Comparison of ENCODE assay signal across 1 cellular context in genomic region chr19:13795595-13796300, GRCh38.
A peak's percentile ranks its signal among the peaks of the same experiment; 100 is the strongest.
TF ChIP-seq lines count a peak whose summit lies in the region.

No MANE protein-coding gene starts in this region.

TF ChIP-seq in K562, 482 proteins besides CTCF, POLR2A, EP300 and RAD21 (continued from another document and continues in another):
- TF ChIP-seq RNF219 (CRISPR knock-in tag; IDR thresholded peaks at IDR 0.05), result no peak
- no peak for TF ChIP-seq ZNF764 (CRISPR knock-in tag; IDR thresholded peaks at IDR 0.05; ENCODE audit: low read depth)
- TF ChIP-seq CREB5 (CRISPR knock-in tag; IDR thresholded peaks at IDR 0.05), result no peak
- no peak for TF ChIP-seq RFX5 (IDR thresholded peaks at IDR 0.05; ENCODE audit: low read depth, low read length)
- 0 out of 4 replicates have a peak, but pooled peaks of 1 of the 2 experiments have one; percentile 17 for TF ChIP-seq MLLT1 (IDR thresholded peaks at IDR 0.05)
- TF ChIP-seq STAG1 (CRISPR knock-in tag; IDR thresholded peaks at IDR 0.05; ENCODE audit: borderline replicate concordance), result no peak
- no peak for TF ChIP-seq ZNF232 (CRISPR knock-in tag; IDR thresholded peaks at IDR 0.05)
- TF ChIP-seq POLR2H (tag; IDR thresholded peaks at IDR 0.05; ENCODE audit: low read depth), result no peak
- TF ChIP-seq TSHZ1 (CRISPR knock-in tag; IDR thresholded peaks at IDR 0.05), result no peak
- no peak for TF ChIP-seq SMAD4 (CRISPR knock-in tag; conservative IDR thresholded peaks at IDR 0.05)
- TF ChIP-seq ZEB2 (IDR thresholded peaks at IDR 0.05), result no peak
- no peak for TF ChIP-seq NRF1 (conservative IDR thresholded peaks at IDR 0.05 in 1 of 2, IDR thresholded peaks at IDR 0.05 in 1 of 2)
- TF ChIP-seq USF1 (CRISPR knock-in tag; IDR thresholded peaks at IDR 0.05), result no peak
- no peak for TF ChIP-seq HLTF (IDR thresholded peaks at IDR 0.05)
- TF ChIP-seq ZNF143 (CRISPR knock-in tag; IDR thresholded peaks at IDR 0.05), result no peak
- no peak for TF ChIP-seq ZNF551 (CRISPR knock-in tag; IDR thresholded peaks at IDR 0.05)
- no peak for TF ChIP-seq NFIC (IDR thresholded peaks at IDR 0.05)
- no peak for TF ChIP-seq RREB1 (CRISPR knock-in tag; IDR thresholded peaks at IDR 0.05)
- no peak for TF ChIP-seq ADNP (tag; IDR thresholded peaks at IDR 0.05)
- no peak for TF ChIP-seq SRSF3 (IDR thresholded peaks at IDR 0.05; ENCODE audit: insufficient read depth, low read length)
- no peak for TF ChIP-seq MCM5 (IDR thresholded peaks at IDR 0.05; ENCODE audit: low read depth)
- no peak for TF ChIP-seq CSDE1 (IDR thresholded peaks at IDR 0.05)
- TF ChIP-seq ID3 (CRISPR knock-in tag; IDR thresholded peaks at IDR 0.05), result no peak
- no peak for TF ChIP-seq ID3 (tag; IDR thresholded peaks at IDR 0.05)
- no peak for TF ChIP-seq NR0B1 (IDR thresholded peaks at IDR 0.05; ENCODE audit: partially characterized antibody)
- TF ChIP-seq TARDBP (IDR thresholded peaks at IDR 0.05), result no peak
- no peak for TF ChIP-seq E2F1 (CRISPR knock-in tag; IDR thresholded peaks at IDR 0.05)
- no peak for TF ChIP-seq SIX5 (IDR thresholded peaks at IDR 0.05; ENCODE audit: borderline replicate concordance in 1 of 2, insufficient read depth in 1 of 2, low read depth in 1 of 2, low read length in 2 of 2)
- TF ChIP-seq BCOR (IDR thresholded peaks at IDR 0.05), result no peak
- TF ChIP-seq NKRF (IDR thresholded peaks at IDR 0.05; ENCODE audit: borderline replicate concordance), result no peak
- peak in 1 of 2 experiments; percentile 64; a peak in 1 of 4 replicates for TF ChIP-seq NONO (IDR thresholded peaks at IDR 0.05; ENCODE audit: low read depth in 2 of 2, low read length in 1 of 2)
- no peak for TF ChIP-seq ZNF695 (CRISPR knock-in tag; IDR thresholded peaks at IDR 0.05)
- TF ChIP-seq ZBTB7A (IDR thresholded peaks at IDR 0.05; ENCODE audit: borderline replicate concordance, control insufficient read depth, low read depth, low read length), result peak; percentile 78; the same call in 1 of the 2 replicates
- TF ChIP-seq TFAM (CRISPR knock-in tag; conservative IDR thresholded peaks at IDR 0.05), result no peak
- TF ChIP-seq ATF7 (IDR thresholded peaks at IDR 0.05), result no peak
- TF ChIP-seq KAT8 (IDR thresholded peaks at IDR 0.05; ENCODE audit: low read depth), result no peak
- no peak for TF ChIP-seq ZKSCAN1 (IDR thresholded peaks at IDR 0.05; ENCODE audit: low read depth, low read length)
- no peak for TF ChIP-seq CBFB (CRISPR knock-in tag; IDR thresholded peaks at IDR 0.05)
- no peak for TF ChIP-seq BDP1 (IDR thresholded peaks at IDR 0.05; ENCODE audit: insufficient read depth, insufficient read length)
- no peak for TF ChIP-seq E2F4 (CRISPR knock-in tag; IDR thresholded peaks at IDR 0.05; ENCODE audit: low read depth)
- no peak for TF ChIP-seq SOX6 (IDR thresholded peaks at IDR 0.05)
- TF ChIP-seq HMG20A (CRISPR knock-in tag; conservative IDR thresholded peaks at IDR 0.05), result no peak
